In genomic region chr11:61567286-61568061, GRCh38 we compare ENCODE assay signal across 1 cellular context.
TF ChIP-seq lines count a peak whose summit lies in the region.

No MANE protein-coding gene starts in this region.

TF ChIP-seq in K562, 482 proteins besides CTCF, POLR2A, EP300 and RAD21 (continued from another document and continues in another):
- TF ChIP-seq CUX1 (CRISPR knock-in tag; IDR thresholded peaks at IDR 0.05) (no peak), SFPQ (IDR thresholded peaks at IDR 0.05; ENCODE audit: low read depth, low read length) (no peak), MYNN (IDR thresholded peaks at IDR 0.05) (peak; percentile 66; the same call in 1 of the 2 replicates), MYNN (CRISPR knock-in tag; IDR thresholded peaks at IDR 0.05) (peak; percentile 94), KDM5B (IDR thresholded peaks at IDR 0.05; ENCODE audit: insufficient replicate concordance, low read depth, low read length) (no peak), UBTF (IDR thresholded peaks at IDR 0.05; ENCODE audit: borderline replicate concordance in 1 of 2, low read depth in 2 of 2, low read length in 2 of 2) (0 out of 4 replicates have a peak, but pooled peaks of 1 of the 2 experiments have one; percentile 23), EP400 (IDR thresholded peaks at IDR 0.05) (no peak), NFRKB (IDR thresholded peaks at IDR 0.05; ENCODE audit: low read depth) (no peak), CBFA2T2 (conservative IDR thresholded peaks at IDR 0.05) (no peak), NCOA2 (IDR thresholded peaks at IDR 0.05; ENCODE audit: partially characterized antibody in 2 of 2) (no peak), ASH1L (IDR thresholded peaks at IDR 0.05; ENCODE audit: borderline replicate concordance, low read depth, partially characterized antibody) (no peak), POLR3A (IDR thresholded peaks at IDR 0.05; ENCODE audit: borderline replicate concordance, extremely low read depth, insufficient read depth, insufficient read length) (no peak), POLR2AphosphoS5 (IDR thresholded peaks at IDR 0.05; ENCODE audit: control insufficient read depth, insufficient read depth, low read depth, low read length) (0 out of 2 replicates have a peak, but pooled peaks have one; percentile 39), ZNF592 (IDR thresholded peaks at IDR 0.05) (no peak), SMC3 (conservative IDR thresholded peaks at IDR 0.05; ENCODE audit: insufficient read depth, low read depth, low read length) (0 out of 2 replicates have a peak, but pooled peaks have one; percentile 1), HNRNPK (IDR thresholded peaks at IDR 0.05; ENCODE audit: low read depth, low read length, poor library complexity, severe bottlenecking) (no peak), ZNF274 (IDR thresholded peaks at IDR 0.05; ENCODE audit: borderline replicate concordance, low read depth, low read length) (no peak), NFIC (IDR thresholded peaks at IDR 0.05) (no peak), FOXJ3 (CRISPR knock-in tag; IDR thresholded peaks at IDR 0.05) (peak; percentile 93), ZNF24 (IDR thresholded peaks at IDR 0.05) (peak; percentile 91), ZNF318 (IDR thresholded peaks at IDR 0.05; ENCODE audit: borderline replicate concordance in 1 of 2, low read depth in 1 of 2) (no peak), NR3C1 (CRISPR knock-in tag; IDR thresholded peaks at IDR 0.05) (peak; percentile 100), E2F5 (CRISPR knock-in tag; IDR thresholded peaks at IDR 0.05) (peak; percentile 100), ZKSCAN8 (CRISPR knock-in tag; IDR thresholded peaks at IDR 0.05) (peak; percentile 79; the same call in 1 of the 2 replicates), BMI1 (IDR thresholded peaks at IDR 0.05; ENCODE audit: low read length) (no peak), ZNF140 (CRISPR knock-in tag; IDR thresholded peaks at IDR 0.05) (no peak), THRAP3 (IDR thresholded peaks at IDR 0.05; ENCODE audit: borderline replicate concordance) (no peak), RAD51 (IDR thresholded peaks at IDR 0.05; ENCODE audit: borderline replicate concordance, low read depth) (no peak), NKRF (IDR thresholded peaks at IDR 0.05; ENCODE audit: borderline replicate concordance) (peak; percentile 100)
